In genomic region chr22:28949788-28950187, GRCh38 we compare ENCODE assay signal across 31 cellular contexts.
DNase-seq lines count a peak whose midpoint lies in the region; ATAC-seq and TF ChIP-seq lines count a peak whose summit lies in the region.
"Had no signal": no experiment of that assay in that cellular context is flagged by ENCODE, and none has a peak within 500 bp of the region (broad histone marks: within the 10 kb centered on the region; RNA-seq: fewer than 3 reads in every experiment).

No MANE protein-coding gene starts in this region.

- ATAC-seq in left lung (peak; percentile 15), GM21447 (IDR thresholded peaks at IDR 0.05; ENCODE audit: unreplicated experiment) (no peak)
- ATAC-seq: activated T-cell treated with anti-CD3 and anti-CD28 coated beads, Interleukin-2, amount 50 U/mL, for 72 hours; left lobe of liver; stimulated activated naive CD8-positive, alpha-beta T cell treated with anti-CD3 and anti-CD28 coated beads, Interleukin-15, Interleukin-2, amounts not matched to agents 100 U/mL and 50 U/mL, for 24 hours had no signal

- H3K27me3 ChIP-seq in left lung (no peaks in the 10 kb centered on the region), thyroid gland (no peaks in the 10 kb centered on the region), BE2C (no peaks in the 10 kb centered on the region)
- H3K27me3 ChIP-seq: gastrocnemius medialis, ovary, right atrium auricular region, tibial nerve had no signal

- H3K36me3 Mint-ChIP-seq in chondrocyte (ENCODE audit: low read depth) = peaks cover 7% of the 10 kb centered on the region

- no peaks in the 10 kb centered on the region for H3K27me3 Mint-ChIP-seq in chondrocyte (ENCODE audit: low read depth)

- TF ChIP-seq POLR2A in thyroid gland (IDR thresholded peaks at IDR 0.05) = no peak

- H3K4me3 Mint-ChIP-seq in chondrocyte (ENCODE audit: unreplicated experiment) = no peak overlapping the region
- H3K4me3 Mint-ChIP-seq: activated T-cell treated with anti-CD3 and anti-CD28 coated beads, Interleukin-2, amount 50 U/mL, for 72 hours; dendritic cell treated with granulocyte-macrophage colony-stimulating factor and Interleukin-4, amounts not matched to agents 40 ng/mL and 50 ng/mL, for 4 days; immature natural killer cell; naive B cell had no signal

- H3K9me3 Mint-ChIP-seq in chondrocyte (ENCODE audit: low read depth) = peaks cover 18% of the 10 kb centered on the region

- H3K4me1 ChIP-seq in HEK293 (ENCODE audit: control insufficient read depth, insufficient read depth, low read length) (peaks cover 18% of the 10 kb centered on the region), left lung (peaks cover 12 to 20% of the 10 kb centered on the region in 2 donors), thyroid gland (peaks cover 19 to 32% of the 10 kb centered on the region in 2 donors), BE2C (no peaks in the 10 kb centered on the region; the same call in 1 of the 2 replicates)
- H3K4me1 ChIP-seq: BLaER1 had no signal

- POLR2A ChIA-PET in HEK293 (lab: Yijun Ruan, JAX) = no interaction called here

- 38 to 46% methylated on average over 5 of the region's 5 CpGs for WGBS in thyroid gland, 2 donors

- H3K4me3 ChIP-seq in HEK293 (ENCODE audit: low read depth, low read length) (no peak overlapping the region), left lung (no peak overlapping the region), thyroid gland (replicated peaks in 1 of 3) (no peak overlapping the region), BE2C (ENCODE audit: low read depth, low read length) (no peak overlapping the region)
- H3K4me3 ChIP-seq: BLaER1, gastrocnemius medialis, GM12878, ovary, right atrium auricular region, tibial nerve had no signal

- H3K27ac Mint-ChIP-seq in chondrocyte (ENCODE audit: unreplicated experiment) = peak overlapping the region; percentile 38
- H3K27ac Mint-ChIP-seq: activated T-cell treated with anti-CD3 and anti-CD28 coated beads, Interleukin-2, amount 50 U/mL, for 72 hours; dendritic cell treated with granulocyte-macrophage colony-stimulating factor and Interleukin-4, amounts not matched to agents 40 ng/mL and 50 ng/mL, for 4 days; immature natural killer cell had no signal

- DNase-seq in chondrocyte (ENCODE audit: low spot score) (no peak), left lung (no peak), thyroid gland (no peak), BE2C (no peak), NCI-H2171 (lab: John Stamatoyannopoulos, UW) (no peak), NCI-H2107 (lab: John Stamatoyannopoulos, UW) (no peak)
- DNase-seq: activated CD4-positive, alpha-beta T cell treated with anti-CD3 and anti-CD28 coated beads for 48 hours; activated naive CD4-positive, alpha-beta T cell treated with Interleukin-2 at 50 U/mL for 16 hours; activated T-cell treated with anti-CD3 and anti-CD28 coated beads, Interleukin-2, amount 50 U/mL, for 72 hours; amygdala; COR-L47; gastrocnemius medialis; hippocampal formation; immature natural killer cell; naive B cell; NCI-H1092; NCI-H187; NCI-H2227 treated with DMSO at 0.1 percent for 48 hours; ovary; SK-N-SH; stimulated activated naive CD8-positive, alpha-beta T cell treated with anti-CD3 and anti-CD28 coated beads, Interleukin-15, Interleukin-2, amounts not matched to agents 100 U/mL and 50 U/mL, for 24 hours; T-helper 2 cell had no signal

- peak overlapping the region; percentile 45; the same call in 1 of the 2 replicates for H3K27ac ChIP-seq in HEK293 (ENCODE audit: extremely low read depth, low read depth, low read length)
- H3K27ac ChIP-seq in left lung = peak overlapping the region; percentile 23 to 40
- H3K27ac ChIP-seq in thyroid gland = peak overlapping the region in 2 of 3 donors; percentile 6 to 46
- H3K27ac ChIP-seq: BLaER1, ovary, right atrium auricular region, RWPE1, tibial nerve had no signal

- CTCF ChIA-PET in HEK293 (lab: Yijun Ruan, JAX) = interaction anchor here (0.8 to 0.9 kb wide), 3 partner anchors 51 to 296 kb away, joined by 3 read pairs; no protein-coding TSS in a partner anchor

- peaks cover 2% of the 10 kb centered on the region; the same call in 1 of the 2 replicates for H3K9me3 ChIP-seq in HEK293 (ENCODE audit: control insufficient read depth, insufficient read depth, low read depth, low read length)
- peaks cover 0 to 3% of the 10 kb centered on the region in 2 donors for H3K9me3 ChIP-seq in left lung
- no peaks in the 10 kb centered on the region for H3K9me3 ChIP-seq in thyroid gland
- no peaks in the 10 kb centered on the region for H3K9me3 ChIP-seq in BE2C
- H3K9me3 ChIP-seq: gastrocnemius medialis, ovary, SK-N-SH had no signal

- peaks cover 50% of the 10 kb centered on the region for H3K4me1 Mint-ChIP-seq in chondrocyte (ENCODE audit: low read depth)

- TF ChIP-seq CTCF in HEK293 (tag by site-specific recombination; IDR thresholded peaks at IDR 0.05) = no peak
- no peak for TF ChIP-seq CTCF in chondrocyte (IDR thresholded peaks at IDR 0.05)
- TF ChIP-seq CTCF in left lung (IDR thresholded peaks at IDR 0.05) = no peak
- no peak for TF ChIP-seq CTCF in thyroid gland (IDR thresholded peaks at IDR 0.05)
- TF ChIP-seq CTCF in BE2C (IDR thresholded peaks at IDR 0.05; ENCODE audit: low read depth, low read length) = no peak

- H3K36me3 ChIP-seq in HEK293 (ENCODE audit: control insufficient read depth in 2 of 2, insufficient read depth in 1 of 2, low read length in 2 of 2) (no peaks in the 10 kb centered on the region; a peak in 1 of 3 replicates), left lung (no peaks in the 10 kb centered on the region), thyroid gland (no peaks in the 10 kb centered on the region), BE2C (no peaks in the 10 kb centered on the region)
- H3K36me3 ChIP-seq: gastrocnemius medialis, ovary, right atrium auricular region, tibial nerve had no signal

- intact Hi-C loops in left lung (cut with DNase I) (no loop called here), thyroid gland (cut with DNase I) (no loop called here)

TF ChIP-seq in HEK293, 187 proteins besides CTCF, POLR2A, EP300 and RAD21:
- TF ChIP-seq TCF7L2 (IDR thresholded peaks at IDR 0.05; ENCODE audit: borderline replicate concordance, low read depth, low read length) = no peak
- TF ChIP-seq PRDM6 (tag by site-specific recombination; IDR thresholded peaks at IDR 0.05) = peak; percentile 35; the same call in 1 of the 2 replicates
- TF ChIP-seq ZNF76 (tag by site-specific recombination; IDR thresholded peaks at IDR 0.05; ENCODE audit: borderline replicate concordance, low read depth) = no peak
- TF ChIP-seq GLIS2 (tag by site-specific recombination; IDR thresholded peaks at IDR 0.05) = no peak
